1 cellular context compared by ENCODE assay signal in genomic region chr15:45027220-45027619, GRCh38.
TF ChIP-seq lines count a peak whose summit lies in the region.

No MANE protein-coding gene starts in this region.

TF ChIP-seq in SK-N-SH treated with all-trans-retinoic acid at 6 μM for 48 hours, 23 proteins besides CTCF, POLR2A, EP300 and RAD21 (continued from another document):
- TF ChIP-seq POU6F1 (CRISPR knock-in tag; IDR thresholded peaks at IDR 0.05; ENCODE audit: borderline replicate concordance, low read depth) (no peak), ZNF70 (CRISPR knock-in tag; IDR thresholded peaks at IDR 0.05) (no peak), ESRRG (CRISPR knock-in tag; IDR thresholded peaks at IDR 0.05) (no peak), TCF4 (CRISPR knock-in tag; IDR thresholded peaks at IDR 0.05; ENCODE audit: borderline replicate concordance) (no peak)
TF ChIP-seq in SK-N-SH treated with all-trans-retinoic acid at 6 μM for 48 hours: peak in this region for 0.
